Comparison of ENCODE assay signal across 7 cellular contexts in the genomic region with DNA sequence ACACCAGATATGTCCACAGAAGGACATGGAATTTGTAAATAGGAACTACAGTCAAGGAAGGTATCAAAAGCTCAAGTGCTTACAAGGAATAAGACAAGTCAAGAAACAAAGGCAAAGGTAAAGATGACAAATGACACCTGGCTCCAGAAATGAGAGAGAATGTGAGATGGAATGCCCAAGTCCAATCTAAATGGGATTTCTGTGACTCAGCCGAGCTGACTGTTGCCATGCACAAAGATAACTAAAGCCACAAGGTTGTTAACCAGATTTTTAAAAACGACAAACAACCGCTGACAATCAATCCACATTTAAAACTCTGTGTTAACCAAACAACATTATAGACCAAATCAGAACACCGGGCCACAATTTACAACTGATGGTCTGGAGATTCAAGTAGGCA. TPM values are rescaled to one million over a fixed set of nuclear protein-coding genes. Genes with fewer than 3 reads are reported as not detected.
DNase-seq lines count a peak whose midpoint lies in the region; ATAC-seq, FAIRE-seq and TF ChIP-seq lines count a peak whose summit lies in the region.

No MANE protein-coding gene starts in this region.

- ATAC-seq in HG03457 (IDR thresholded peaks at IDR 0.05; ENCODE audit: unreplicated experiment): no peak

- in situ Hi-C loops in GM13976 (cut with MboI; ENCODE audit: low sequenced_read_pairs, unreplicated experiment): no loop called here

- POLR2A ChIA-PET in PC-9 (lab: Charles Lee; ENCODE audit: unreplicated experiment) (interaction anchor here (0.6 kb wide), 1 partner anchor 218 kb away, joined by 3 read pairs; no protein-coding TSS in a partner anchor), endothelial cell of umbilical vein (lab: Charles Lee) (no interaction called here)

- peaks cover 9% of the 10 kb centered on the region; the same call in 1 of the 2 replicates for H4K20me1 ChIP-seq in PC-9 (ENCODE audit: insufficient read depth)
- H4K20me1 ChIP-seq in endothelial cell of umbilical vein (replicated peaks; ENCODE audit: control insufficient read depth, extremely low read depth, insufficient read depth, low read length): no peaks in the 10 kb centered on the region

- intact Hi-C loops in PC-9 (cut with micrococcal nuclease; ENCODE audit: unreplicated experiment): loop anchor here (5.0 to 10.0 kb wide), 3 partner anchors 169 to 354 kb away; a partner anchor contains a TSS
- intact Hi-C loops in endothelial cell of umbilical vein (cut with micrococcal nuclease): loop anchor here (5.0 to 10.0 kb wide), 4 partner anchors 76 to 449 kb away; a partner anchor contains a TSS
- intact Hi-C loops in posterior cingulate gyrus (cut with DNase I): loop anchor here (10.0 kb wide), 1 partner anchor 429 kb away; a partner anchor contains a TSS

- peak overlapping the region; percentile 84 for H3K27ac ChIP-seq in PC-9
- no peak overlapping the region for H3K27ac ChIP-seq in endothelial cell of umbilical vein (ENCODE audit: insufficient read depth, low read depth, low read length)
- peak overlapping the region; percentile 81 for H3K27ac ChIP-seq in neutrophil

- TF ChIP-seq POLR2A in endothelial cell of umbilical vein (IDR thresholded peaks at IDR 0.05; ENCODE audit: low read depth, low read length): no peak

- H3K36me3 ChIP-seq in PC-9 (ENCODE audit: low read depth): peaks cover 23% of the 10 kb centered on the region
- peaks cover 0 to 2% of the 10 kb centered on the region in 2 experiments for H3K36me3 ChIP-seq in endothelial cell of umbilical vein (ENCODE audit: control insufficient read depth in 2 of 2, extremely low read depth in 1 of 2, insufficient read depth in 2 of 2, low read length in 2 of 2)
- H3K36me3 ChIP-seq in neutrophil: peaks cover 27% of the 10 kb centered on the region

- no peak for FAIRE-seq in endothelial cell of umbilical vein (lab: Jason Lieb, UNC)

- DNase-seq in GM13976 (ENCODE audit: low spot score) (peak; percentile 15), PC-9 (peak in 1 of 2 experiments; percentile 45), endothelial cell of umbilical vein (ENCODE audit: low read depth, low spot score) (peak; percentile 13), posterior cingulate gyrus (no peak), COLO829 (ENCODE audit: low spot score) (no peak)

- no TSS peak for BruUV-seq in PC-9 (replicated peaks; lab: Mats Ljungman, UMichigan)
- TSS peak; percentile 48 for BruUV-seq in endothelial cell of umbilical vein (replicated peaks; lab: Mats Ljungman, UMichigan)

- H3K9me1 ChIP-seq in endothelial cell of umbilical vein (replicated peaks; ENCODE audit: control insufficient read depth, extremely low read depth, insufficient read depth, low read length): no peaks in the 10 kb centered on the region

- peaks cover 45% of the 10 kb centered on the region for H3K79me2 ChIP-seq in PC-9 (ENCODE audit: low read depth)
- peaks cover 29% of the 10 kb centered on the region for H3K79me2 ChIP-seq in endothelial cell of umbilical vein (ENCODE audit: control insufficient read depth, insufficient read depth, low read length)

- dilution Hi-C loops in endothelial cell of umbilical vein (cut with MboI; ENCODE audit: extremely low pct_ligation_motif_present, low sequenced_read_pairs): no loop called here

- no peaks in the 10 kb centered on the region for H3K9me3 ChIP-seq in PC-9 (ENCODE audit: insufficient read depth, low read depth)
- H3K9me3 ChIP-seq in endothelial cell of umbilical vein (replicated peaks; ENCODE audit: control insufficient read depth, insufficient read depth, low read length): no peaks in the 10 kb centered on the region
- no peaks in the 10 kb centered on the region for H3K9me3 ChIP-seq in neutrophil

- no peaks in the 10 kb centered on the region for H3F3A ChIP-seq in PC-9 (ENCODE audit: insufficient read depth, low read depth)

- H3K4me1 ChIP-seq in PC-9 (replicated peaks; ENCODE audit: insufficient read depth) (peaks cover 17% of the 10 kb centered on the region), endothelial cell of umbilical vein (ENCODE audit: control insufficient read depth, extremely low read depth, insufficient read depth, low read length) (peaks cover 17% of the 10 kb centered on the region), neutrophil (ENCODE audit: control insufficient read depth in 1 of 2, insufficient read depth in 1 of 2, low read depth in 1 of 2, low read length in 1 of 2) (peaks cover 21 to 34% of the 10 kb centered on the region in 2 experiments)

- H3K4me3 ChIP-seq in PC-9 (peak overlapping the region; percentile 80), endothelial cell of umbilical vein (replicated peaks in 1 of 3; ENCODE audit: insufficient read depth in 1 of 3, low read depth in 1 of 3, low read length in 3 of 3) (peak overlapping the region; percentile 66 to 79 (median 73)), neutrophil (ENCODE audit: low read depth in 1 of 2, low read length in 1 of 2) (peak overlapping the region; percentile 84 to 94)

- no peaks in the 10 kb centered on the region for H3K9me2 ChIP-seq in PC-9 (ENCODE audit: insufficient read depth)

- H2AFZ ChIP-seq in PC-9 (peak overlapping the region; percentile 99), endothelial cell of umbilical vein (ENCODE audit: low read depth, low read length) (peak overlapping the region; percentile 89)

- peak overlapping the region; percentile 89 for H3K9ac ChIP-seq in endothelial cell of umbilical vein (replicated peaks; ENCODE audit: extremely low read depth, insufficient read depth, low read length)

- CTCF ChIA-PET in PC-9 (lab: Charles Lee) (no interaction called here), endothelial cell of umbilical vein (lab: Charles Lee) (interaction anchor here (1.0 to 2.1 kb wide), 3 partner anchors 33 to 212 kb away, joined by 3 to 6 read pairs (median 3); no protein-coding TSS in a partner anchor)

- no peak for TF ChIP-seq CTCF in GM13976 (IDR thresholded peaks at IDR 0.05; ENCODE audit: borderline replicate concordance, control extremely low read depth, extremely low read depth, insufficient read depth, missing control alignments)
- TF ChIP-seq CTCF in PC-9 (conservative IDR thresholded peaks at IDR 0.05): no peak
- no peak for TF ChIP-seq CTCF in endothelial cell of umbilical vein (IDR thresholded peaks at IDR 0.05; ENCODE audit: extremely low read depth in 1 of 2, insufficient read depth in 1 of 2, low read depth in 1 of 2, low read length in 2 of 2)
- no peak for TF ChIP-seq CTCF in neutrophil (IDR thresholded peaks at IDR 0.05)

- H3K4me2 ChIP-seq in PC-9 (peak overlapping the region; percentile 79), endothelial cell of umbilical vein (ENCODE audit: insufficient read depth, low read length) (peak overlapping the region; percentile 68)

- H3K27me3 ChIP-seq in PC-9 (ENCODE audit: insufficient read depth, low read depth): no peaks in the 10 kb centered on the region
- H3K27me3 ChIP-seq in endothelial cell of umbilical vein (ENCODE audit: control insufficient read depth in 2 of 2, insufficient read depth in 2 of 2, low read length in 2 of 2): no peaks in the 10 kb centered on the region
- H3K27me3 ChIP-seq in neutrophil: no peaks in the 10 kb centered on the region

TF ChIP-seq in endothelial cell of umbilical vein, 7 proteins besides CTCF, POLR2A, EP300 and RAD21:
- TF ChIP-seq JUN (IDR thresholded peaks at IDR 0.05; ENCODE audit: borderline replicate concordance, insufficient read depth, insufficient read length, low read depth): no peak
- no peak for TF ChIP-seq FOS (IDR thresholded peaks at IDR 0.05; ENCODE audit: borderline replicate concordance, insufficient read depth, low read length)
- no peak for TF ChIP-seq MYC (IDR thresholded peaks at IDR 0.05; ENCODE audit: low read depth, low read length)

RNA-seq across cellular contexts. Expression of a gene that starts 1.1 kb away (rescaled TPM):
- 15.5 and 15.7 TPM in 2 replicates for total RNA-seq in PC-9 (2021)
- total RNA-seq in endothelial cell of umbilical vein: 11.8 and 14.6 TPM in 2 replicates
- polyA plus RNA-seq in endothelial cell of umbilical vein: 4.0 and 5.1 TPM in 2 replicates
- polyA plus RNA-seq in endothelial cell of umbilical vein (2011; cell fraction: cytosol; rRNA removed): 5.6 and 7.6 TPM in 2 replicates
- polyA plus RNA-seq in endothelial cell of umbilical vein (2011; cell fraction: nucleus; rRNA removed): 32.4 and 36.9 TPM in 2 replicates
- polyA plus RNA-seq in endothelial cell of umbilical vein (2012): 7.8 and 8.1 TPM in 2 replicates
- 23.6 and 26.9 TPM in 2 replicates for polyA minus RNA-seq in endothelial cell of umbilical vein
- 13.7 TPM for polyA minus RNA-seq in endothelial cell of umbilical vein (2011; cell fraction: cytosol; rRNA and poly(A)+ RNA removed)
- 30.1 and 37.6 TPM in 2 replicates for polyA minus RNA-seq in endothelial cell of umbilical vein (2011; cell fraction: nucleus; rRNA and poly(A)+ RNA removed)

Comparison
In these comparisons a context has a peak if more than half of its experiments do, and no peak if none do; other contexts are left out.
1. DNase-seq: peak in GM13976 (single experiment) and endothelial cell of umbilical vein (single experiment); none in posterior cingulate gyrus (0 of 10) and COLO829 (single experiment).
2. Peak in every context shown above with its lines, with median percentiles within 50 percentile points of each other: H3K4me3 ChIP-seq.